ENCODE assay signal across 11 cellular contexts in genomic region chr5:139141841-139142240, GRCh38. TPM values are rescaled to one million over a fixed set of nuclear protein-coding genes. Genes with fewer than 3 reads are reported as not detected.
A peak's percentile ranks its signal among the peaks of the same experiment; 100 is the strongest.
DNase-seq lines count a peak whose midpoint lies in the region; ATAC-seq and TF ChIP-seq lines count a peak whose summit lies in the region.
"Had no signal": no experiment of that assay in that cellular context is flagged by ENCODE, and none has a peak within 500 bp of the region (broad histone marks: within the 10 kb centered on the region; RNA-seq: fewer than 3 reads in every experiment).

No MANE protein-coding gene starts in this region.

- peak overlapping the region; percentile 67 for H3K9ac ChIP-seq in adipocyte (ENCODE audit: low read length)

- H3K27ac Mint-ChIP-seq in activated CD8-positive, alpha-beta T cell treated with anti-CD3 and anti-CD28 coated beads, Interleukin-2, amount 10 ng/mL, durations not matched to agents 7 days and 5 days = no peak overlapping the region
- H3K27ac Mint-ChIP-seq: activated naive CD8-positive, alpha-beta T cell had no signal

- H3K36me3 ChIP-seq in adipocyte (ENCODE audit: control insufficient read depth, insufficient read depth, low read length, severe bottlenecking) = no peaks in the 10 kb centered on the region

- H3K4me1 Mint-ChIP-seq in activated CD8-positive, alpha-beta T cell treated with anti-CD3 and anti-CD28 coated beads, Interleukin-2, amount 10 ng/mL, durations not matched to agents 7 days and 5 days (ENCODE audit: low read depth) = peaks cover 3% of the 10 kb centered on the region

- H3K4me3 ChIP-seq in adipocyte (ENCODE audit: low read length) (peak overlapping the region; percentile 35), fibroblast of villous mesenchyme (ENCODE audit: low read depth, low read length) (no peak overlapping the region)

- CTCF ChIA-PET in activated CD8-positive, alpha-beta T cell treated with anti-CD3 and anti-CD28 coated beads, Interleukin-2, amount 10 ng/mL, durations not matched to agents 7 days and 5 days (lab: Charles Lee) = no interaction called here

- H3K27me3 ChIP-seq in adipocyte (replicated peaks; ENCODE audit: control insufficient read depth, insufficient read depth, low read length) = no peaks in the 10 kb centered on the region

- H3K4me3 Mint-ChIP-seq in activated CD8-positive, alpha-beta T cell treated with anti-CD3 and anti-CD28 coated beads, Interleukin-2, amount 10 ng/mL, durations not matched to agents 7 days and 5 days = no peak overlapping the region
- H3K4me3 Mint-ChIP-seq: activated naive CD8-positive, alpha-beta T cell had no signal

- peaks cover 44% of the 10 kb centered on the region for H3K4me1 ChIP-seq in adipocyte (ENCODE audit: control insufficient read depth, insufficient read depth, low read length)

- DNase-seq in AG08396 (ENCODE audit: low spot score) = peak; percentile 44
- DNase-seq in adipocyte (ENCODE audit: low read depth) = peak; percentile 47
- peak; percentile 85 for DNase-seq in fibroblast of villous mesenchyme (ENCODE audit: low read depth)
- DNase-seq in non-pigmented ciliary epithelial cell (ENCODE audit: low read depth) = peak; percentile 76
- DNase-seq in activated CD8-positive, alpha-beta T cell treated with anti-CD3 and anti-CD28 coated beads, Interleukin-2, amount 10 ng/mL, durations not matched to agents 7 days and 5 days = no peak
- DNase-seq in T-helper 9 cell = no peak
- no peak for DNase-seq in HPDE6-E6E7 (ENCODE audit: extremely low spot score)
- DNase-seq: ACHN, NCI-H774 had no signal

- no peaks in the 10 kb centered on the region for H3K27me3 Mint-ChIP-seq in activated CD8-positive, alpha-beta T cell treated with anti-CD3 and anti-CD28 coated beads, Interleukin-2, amount 10 ng/mL, durations not matched to agents 7 days and 5 days (ENCODE audit: low read depth)
- H3K27me3 Mint-ChIP-seq: activated naive CD8-positive, alpha-beta T cell had no signal

- POLR2A ChIA-PET in activated CD8-positive, alpha-beta T cell treated with anti-CD3 and anti-CD28 coated beads, Interleukin-2, amount 10 ng/mL, durations not matched to agents 7 days and 5 days (lab: Charles Lee) = interaction anchor here (0.6 kb wide), 1 partner anchor 1386 kb away, joined by 3 read pairs; no protein-coding TSS in a partner anchor

- no peaks in the 10 kb centered on the region for H3K9me3 Mint-ChIP-seq in activated CD8-positive, alpha-beta T cell treated with anti-CD3 and anti-CD28 coated beads, Interleukin-2, amount 10 ng/mL, durations not matched to agents 7 days and 5 days (ENCODE audit: insufficient read depth)

- no peaks in the 10 kb centered on the region for H3K36me3 Mint-ChIP-seq in activated CD8-positive, alpha-beta T cell treated with anti-CD3 and anti-CD28 coated beads, Interleukin-2, amount 10 ng/mL, durations not matched to agents 7 days and 5 days (ENCODE audit: low read depth)

- TF ChIP-seq CTCF in fibroblast of villous mesenchyme (IDR thresholded peaks at IDR 0.05; ENCODE audit: insufficient read depth, low read depth, low read length) = no peak

- no peaks in the 10 kb centered on the region for H3K9me3 ChIP-seq in adipocyte (ENCODE audit: control insufficient read depth, low read length)

- no peak for ATAC-seq in activated CD8-positive, alpha-beta T cell treated with anti-CD3 and anti-CD28 coated beads, Interleukin-2, amount 10 ng/mL, durations not matched to agents 7 days and 5 days
- no peak for ATAC-seq in HG03045 (IDR thresholded peaks at IDR 0.05; ENCODE audit: unreplicated experiment)

RNA-seq across cellular contexts. Expression of gene SIL1, which starts 56.3 kb away (rescaled TPM):
- total RNA-seq in fibroblast of villous mesenchyme = 53.5 and 57.0 TPM in 2 replicates
- total RNA-seq in activated CD8-positive, alpha-beta T cell treated with anti-CD3 and anti-CD28 coated beads, Interleukin-2, amount 10 ng/mL, durations not matched to agents 7 days and 5 days = 10 to 100 TPM; 15.6 to 18.2 TPM

Comparison
In these comparisons a context has a peak if more than half of its experiments do, and no peak if none do; other contexts are left out.
1. DNase-seq: peak in AG08396 (single experiment), adipocyte (single experiment), fibroblast of villous mesenchyme (single experiment) and non-pigmented ciliary epithelial cell (single experiment); none in activated CD8-positive, alpha-beta T cell treated with anti-CD3 and anti-CD28 coated beads, Interleukin-2, amount 10 ng/mL, durations not matched to agents 7 days and 5 days (single experiment), T-helper 9 cell (single experiment) and HPDE6-E6E7 (single experiment).